In the genomic region with DNA sequence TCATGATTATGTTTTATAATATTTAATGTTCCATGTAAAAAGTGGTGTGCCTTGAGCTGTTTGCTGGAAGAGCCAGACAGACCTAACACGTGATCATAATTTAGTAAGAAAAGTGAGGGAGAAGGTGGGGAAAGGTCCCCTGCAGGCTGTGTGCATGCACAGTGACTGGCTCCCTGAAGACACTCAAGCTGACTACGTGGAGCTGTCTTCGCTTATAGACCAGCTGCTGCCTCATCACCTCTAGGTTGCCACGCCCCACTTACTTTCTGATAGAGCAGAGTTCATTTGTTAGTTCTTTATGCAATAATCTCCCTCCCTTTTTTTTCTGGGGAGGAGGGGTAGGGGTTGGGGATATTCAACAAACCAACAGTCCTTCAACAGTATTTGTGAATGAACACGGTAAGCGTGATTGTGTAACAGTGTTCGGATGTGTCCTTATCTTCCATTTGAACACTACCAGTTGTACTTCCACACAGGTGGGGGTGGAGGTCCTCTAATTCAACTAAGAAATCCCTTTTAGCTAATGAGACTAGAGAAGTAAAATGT, we compare ENCODE assay signal across 1 cellular context.
TF ChIP-seq lines count a peak whose summit lies in the region.

No MANE protein-coding gene starts in this region.

TF ChIP-seq in K562, 482 proteins besides CTCF, POLR2A, EP300 and RAD21 (continued from another document):
- TF ChIP-seq, protein P1, sequence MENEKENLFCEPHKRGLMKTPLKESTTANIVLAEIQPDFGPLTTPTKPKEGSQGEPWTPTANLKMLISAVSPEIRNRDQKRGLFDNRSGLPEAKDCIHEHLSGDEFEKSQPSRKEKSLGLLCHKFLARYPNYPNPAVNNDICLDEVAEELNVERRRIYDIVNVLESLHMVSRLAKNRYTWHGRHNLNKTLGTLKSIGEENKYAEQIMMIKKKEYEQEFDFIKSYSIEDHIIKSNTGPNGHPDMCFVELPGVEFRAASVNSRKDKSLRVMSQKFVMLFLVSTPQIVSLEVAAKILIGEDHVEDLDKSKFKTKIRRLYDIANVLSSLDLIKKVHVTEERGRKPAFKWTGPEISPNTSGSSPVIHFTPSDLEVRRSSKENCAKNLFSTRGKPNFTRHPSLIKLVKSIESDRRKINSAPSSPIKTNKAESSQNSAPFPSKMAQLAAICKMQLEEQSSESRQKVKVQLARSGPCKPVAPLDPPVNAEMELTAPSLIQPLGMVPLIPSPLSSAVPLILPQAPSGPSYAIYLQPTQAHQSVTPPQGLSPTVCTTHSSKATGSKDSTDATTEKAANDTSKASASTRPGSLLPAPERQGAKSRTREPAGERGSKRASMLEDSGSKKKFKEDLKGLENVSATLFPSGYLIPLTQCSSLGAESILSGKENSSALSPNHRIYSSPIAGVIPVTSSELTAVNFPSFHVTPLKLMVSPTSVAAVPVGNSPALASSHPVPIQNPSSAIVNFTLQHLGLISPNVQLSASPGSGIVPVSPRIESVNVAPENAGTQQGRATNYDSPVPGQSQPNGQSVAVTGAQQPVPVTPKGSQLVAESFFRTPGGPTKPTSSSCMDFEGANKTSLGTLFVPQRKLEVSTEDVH (IDR thresholded peaks at IDR 0.05; ENCODE audit: low read depth, partially characterized antibody), result no peak
